In genomic region chr13:111853766-111854165, GRCh38 we compare ENCODE assay signal across 20 cellular contexts.
DNase-seq lines count a peak whose midpoint lies in the region; ATAC-seq and TF ChIP-seq lines count a peak whose summit lies in the region.
"Had no signal": no experiment of that assay in that cellular context is flagged by ENCODE, and none has a peak within 500 bp of the region (broad histone marks: within the 10 kb centered on the region; RNA-seq: fewer than 3 reads in every experiment).

No MANE protein-coding gene starts in this region.

- 16 to 32% (median 27%) methylated on average over 14 of the region's 14 CpGs for WGBS in stomach, 5 donors

- no peak for TF ChIP-seq POLR2A in stomach (IDR thresholded peaks at IDR 0.05)

- no peak for TF ChIP-seq CTCF in stomach (IDR thresholded peaks at IDR 0.05)

- no peaks in the 10 kb centered on the region for H3K36me3 ChIP-seq in stomach
- H3K36me3 ChIP-seq: ascending aorta, left lung, sigmoid colon, vagina had no signal

- no peaks in the 10 kb centered on the region for H3K4me1 ChIP-seq in stomach
- H3K4me1 ChIP-seq: ascending aorta, left lung, sigmoid colon, vagina had no signal

- in situ Hi-C loops in Caki2 (cut with HindIII; ENCODE audit: low pct_unique_long_range_greater_than_20kb, low sequenced_read_pairs) = no loop called here

- H3K27ac ChIP-seq in stomach = no peak overlapping the region
- H3K27ac ChIP-seq: ascending aorta, left lung, sigmoid colon, SK-N-MC, vagina had no signal

- DNase-seq in Caki2 (ENCODE audit: low read depth) (peak; percentile 83), NCI-H1436 treated with DMSO at 0.1 percent for 48 hours (lab: John Stamatoyannopoulos, UW) (peak; percentile 77), NCI-H345 (lab: John Stamatoyannopoulos, UW) (peak; percentile 98), islet precursor cell (peak; percentile 35), cortex of kidney (lab: John Stamatoyannopoulos, UW) (no peak), NCI-H1694 treated with DMSO at 0.1 percent for 48 hours (lab: John Stamatoyannopoulos, UW) (no peak), stomach (no peak)
- DNase-seq: activated CD4-positive, alpha-beta T cell treated with anti-CD3 and anti-CD28 coated beads, Interleukin-2, amount 10 ng/mL, durations not matched to agents 7 days and 5 days; activated naive CD4-positive, alpha-beta T cell treated with Interleukin-2 at 50 U/mL for 16 hours; activated T-cell treated with anti-CD3 and anti-CD28 coated beads for 4 hours; CD4-positive, CD25-positive, alpha-beta regulatory T cell; foreskin fibroblast; MM.1S; occipital lobe; sigmoid colon had no signal

- ATAC-seq in GM18517 (IDR thresholded peaks at IDR 0.05; ENCODE audit: unreplicated experiment) = no peak
- ATAC-seq: left lung had no signal

- H3K27me3 ChIP-seq in stomach = peaks cover 0 to 68% (median 0%) of the 10 kb centered on the region in 3 donors
- H3K27me3 ChIP-seq: ascending aorta, vagina had no signal

- H3K9me3 ChIP-seq in stomach = no peaks in the 10 kb centered on the region
- H3K9me3 ChIP-seq: ascending aorta, left lung, sigmoid colon, vagina had no signal

- no peak overlapping the region for H3K4me3 ChIP-seq in stomach
- H3K4me3 ChIP-seq: ascending aorta, left lung, sigmoid colon, SK-N-MC, vagina had no signal

- TF ChIP-seq EP300 in stomach (IDR thresholded peaks at IDR 0.05) = no peak

- intact Hi-C loops in stomach (cut with DNase I; ENCODE audit: low total_unique reads) = no loop called here

Comparison
In these comparisons a context has a peak if more than half of its experiments do, and no peak if none do; other contexts are left out.
1. DNase-seq: peak in Caki2 (single experiment), NCI-H1436 treated with DMSO at 0.1 percent for 48 hours (single experiment), NCI-H345 (single experiment) and islet precursor cell (single experiment); none in cortex of kidney (single experiment), NCI-H1694 treated with DMSO at 0.1 percent for 48 hours (single experiment) and stomach (single experiment).